18 cellular contexts compared by ENCODE assay signal in genomic region chr2:239719791-239720410, GRCh38.
"Had no signal": no experiment of that assay in that cellular context is flagged by ENCODE, and none has a peak within 500 bp of the region (broad histone marks: within the 10 kb centered on the region; RNA-seq: fewer than 3 reads in every experiment).

No MANE protein-coding gene starts in this region.

- H3K4me3 Mint-ChIP-seq: activated CD8-positive, alpha-beta T cell treated with anti-CD3 and anti-CD28 coated beads, Interleukin-2, amount 10 ng/mL, durations not matched to agents 7 days and 5 days; activated naive CD8-positive, alpha-beta T cell treated with anti-CD3 and anti-CD28 coated beads, Interleukin-2, amount 10 ng/mL, durations not matched to agents 7 days and 5 days; central memory CD8-positive, alpha-beta T cell; neural progenitor cell; stimulated activated naive CD8-positive, alpha-beta T cell treated with anti-CD3 and anti-CD28 coated beads, Interleukin-15, Interleukin-2, amounts not matched to agents 100 ng/mL and 50 ng/mL, for 24 hours had no signal

- DNase-seq: activated CD4-positive, alpha-beta T cell treated with anti-CD3 and anti-CD28 coated beads for 48 hours; activated CD4-positive, CD25-positive, alpha-beta regulatory T cell; activated CD8-positive, alpha-beta T cell treated with anti-CD3 and anti-CD28 coated beads, Interleukin-2, amount 10 ng/mL, durations not matched to agents 7 days and 5 days; activated naive CD4-positive, alpha-beta T cell treated with Interleukin-2 at 50 U/mL for 16 hours; activated naive CD8-positive, alpha-beta T cell treated with anti-CD3 and anti-CD28 coated beads, Interleukin-2, amount 10 ng/mL, durations not matched to agents 7 days and 5 days; brain microvascular endothelial cell; kidney; left lung; mammary epithelial cell; SHP77 treated with DMSO at 0.1 percent for 48 hours; T1000; transverse colon had no signal

- ATAC-seq: activated CD8-positive, alpha-beta T cell treated with anti-CD3 and anti-CD28 coated beads, Interleukin-2, amount 10 ng/mL, durations not matched to agents 7 days and 5 days; left lung; pancreas; SK-N-SH treated with all-trans-retinoic acid at 6 μM for 48 hours had no signal

- H3K36me3 ChIP-seq: brain microvascular endothelial cell, left lung, neural progenitor cell, pancreas, transverse colon had no signal

- H3K27ac Mint-ChIP-seq: activated CD8-positive, alpha-beta T cell treated with anti-CD3 and anti-CD28 coated beads, Interleukin-2, amount 10 ng/mL, durations not matched to agents 7 days and 5 days; activated naive CD8-positive, alpha-beta T cell treated with anti-CD3 and anti-CD28 coated beads, Interleukin-2, amount 10 ng/mL, durations not matched to agents 7 days and 5 days; neural progenitor cell; stimulated activated naive CD8-positive, alpha-beta T cell treated with anti-CD3 and anti-CD28 coated beads, Interleukin-15, Interleukin-2, amounts not matched to agents 100 ng/mL and 50 ng/mL, for 24 hours had no signal

- H3K36me3 Mint-ChIP-seq: neural progenitor cell had no signal

- H3K27me3 Mint-ChIP-seq: activated naive CD8-positive, alpha-beta T cell treated with anti-CD3 and anti-CD28 coated beads, Interleukin-2, amount 10 ng/mL, durations not matched to agents 7 days and 5 days; central memory CD8-positive, alpha-beta T cell; stimulated activated naive CD8-positive, alpha-beta T cell treated with anti-CD3 and anti-CD28 coated beads, Interleukin-15, Interleukin-2, amounts not matched to agents 100 ng/mL and 50 ng/mL, for 24 hours had no signal

- H3K27ac ChIP-seq: brain microvascular endothelial cell, coronary artery, left lung, neural progenitor cell, pancreas, transverse colon had no signal

- H3K9me3 Mint-ChIP-seq: central memory CD8-positive, alpha-beta T cell; neural progenitor cell; stimulated activated naive CD8-positive, alpha-beta T cell treated with anti-CD3 and anti-CD28 coated beads, Interleukin-15, Interleukin-2, amounts not matched to agents 100 ng/mL and 50 ng/mL, for 24 hours had no signal

- H3K9me3 ChIP-seq: left lung, pancreas, transverse colon had no signal

- H3K4me1 ChIP-seq: left lung, neural progenitor cell, pancreas, transverse colon had no signal

- H3K27me3 ChIP-seq: brain microvascular endothelial cell, left lung, neural progenitor cell, pancreas, transverse colon had no signal

- H3K4me3 ChIP-seq: coronary artery, left lung, neural progenitor cell, pancreas, transverse colon had no signal

- H3K4me1 Mint-ChIP-seq: activated naive CD8-positive, alpha-beta T cell treated with anti-CD3 and anti-CD28 coated beads, Interleukin-2, amount 10 ng/mL, durations not matched to agents 7 days and 5 days; central memory CD8-positive, alpha-beta T cell had no signal
